Comparison of ENCODE assay signal across 8 cellular contexts in genomic region chr3:105367406-105368213, GRCh38. TPM values are rescaled to one million over a fixed set of nuclear protein-coding genes. Genes with fewer than 3 reads are reported as not detected.
DNase-seq lines count a peak whose midpoint lies in the region; ATAC-seq lines count a peak whose summit lies in the region.

No MANE protein-coding gene starts in this region.

- CTCF ChIA-PET in activated CD4-positive, alpha-beta memory T cell treated with anti-CD3 and anti-CD28 coated beads, Interleukin-2, amount 10 ng/mL, durations not matched to agents 7 days and 5 days (lab: Charles Lee) = interaction anchor here (1.4 kb wide), 1 partner anchor 11 kb away, joined by 3 read pairs; no protein-coding TSS in a partner anchor

- peaks cover 39% of the 10 kb centered on the region for H3K4me1 Mint-ChIP-seq in activated CD4-positive, alpha-beta memory T cell treated with anti-CD3 and anti-CD28 coated beads, Interleukin-2, amount 10 ng/mL, durations not matched to agents 7 days and 5 days

- H3K4me3 Mint-ChIP-seq in activated CD4-positive, alpha-beta memory T cell treated with anti-CD3 and anti-CD28 coated beads, Interleukin-2, amount 10 ng/mL, durations not matched to agents 7 days and 5 days = peak overlapping the region; percentile 91

- POLR2A ChIA-PET in activated CD4-positive, alpha-beta memory T cell treated with anti-CD3 and anti-CD28 coated beads, Interleukin-2, amount 10 ng/mL, durations not matched to agents 7 days and 5 days (lab: Charles Lee) = interaction anchor here (1.0 to 2.5 kb wide), 5 partner anchors 8 to 1167 kb away, joined by 3 to 7 read pairs (median 4); no protein-coding TSS in a partner anchor

- no peaks in the 10 kb centered on the region for H3K9me3 Mint-ChIP-seq in activated CD4-positive, alpha-beta memory T cell treated with anti-CD3 and anti-CD28 coated beads, Interleukin-2, amount 10 ng/mL, durations not matched to agents 7 days and 5 days

- peak; percentile 22 for ATAC-seq in HG02973 (IDR thresholded peaks at IDR 0.05; ENCODE audit: unreplicated experiment)

- H3K36me3 Mint-ChIP-seq in activated CD4-positive, alpha-beta memory T cell treated with anti-CD3 and anti-CD28 coated beads, Interleukin-2, amount 10 ng/mL, durations not matched to agents 7 days and 5 days (ENCODE audit: low read depth) = peaks cover 7% of the 10 kb centered on the region

- peak overlapping the region; percentile 91 for H3K27ac Mint-ChIP-seq in activated CD4-positive, alpha-beta memory T cell treated with anti-CD3 and anti-CD28 coated beads, Interleukin-2, amount 10 ng/mL, durations not matched to agents 7 days and 5 days

- H3K27me3 Mint-ChIP-seq in activated CD4-positive, alpha-beta memory T cell treated with anti-CD3 and anti-CD28 coated beads, Interleukin-2, amount 10 ng/mL, durations not matched to agents 7 days and 5 days = peaks cover 21% of the 10 kb centered on the region

- DNase-seq in NK-92 treated with Interleukin-12 subunit alpha and Interleukin-12 subunit beta, amount 100 ng/mL, for 24 hours (lab: John Stamatoyannopoulos, UW) = peak; percentile 55
- no peak for DNase-seq in NK-92 (lab: John Stamatoyannopoulos, UW; ENCODE audit: unreplicated experiment)
- DNase-seq in NCI-H2196 treated with DMSO at 0.1 percent for 48 hours (lab: John Stamatoyannopoulos, UW; ENCODE audit: unreplicated experiment) = peak; percentile 78
- peak; percentile 68 for DNase-seq in activated CD4-positive, alpha-beta memory T cell treated with anti-CD3 and anti-CD28 coated beads, Interleukin-2, amount 10 ng/mL, durations not matched to agents 7 days and 5 days
- DNase-seq in effector CD8-positive, alpha-beta T cell (lab: John Stamatoyannopoulos, UW) = peak; percentile 20
- DNase-seq in medulla oblongata (ENCODE audit: extremely low spot score) = peak; percentile 91
- DNase-seq in stimulated activated CD8-positive, alpha-beta memory T cell treated with anti-CD3 and anti-CD28 coated beads, Interleukin-12 subunit alpha, Interleukin-12 subunit beta, amount 100 ng/mL, for 24 hours (ENCODE audit: extremely low read depth) = peak; percentile 58

RNA-seq across cellular contexts. Expression of gene ALCAM, which starts 0.9 kb away (rescaled TPM):
- total RNA-seq in activated CD4-positive, alpha-beta memory T cell treated with anti-CD3 and anti-CD28 coated beads, Interleukin-2, amount 10 ng/mL, durations not matched to agents 7 days and 5 days = 10 to 100 TPM; 12.4 to 12.9 TPM
